In genomic region chr16:86483-86952, GRCh38 we compare ENCODE assay signal across 24 cellular contexts. TPM values are rescaled to one million over a fixed set of nuclear protein-coding genes. Genes with fewer than 3 reads are reported as not detected.
DNase-seq lines count a peak whose midpoint lies in the region; ATAC-seq and TF ChIP-seq lines count a peak whose summit lies in the region.
"Had no signal": no experiment of that assay in that cellular context is flagged by ENCODE, and none has a peak within 500 bp of the region (broad histone marks: within the 10 kb centered on the region; RNA-seq: fewer than 3 reads in every experiment).

No MANE protein-coding gene starts in this region.

- H3K79me1 ChIP-seq in mesenchymal stem cell (replicated peaks; ENCODE audit: low read length, poor library complexity, severe bottlenecking), result peaks cover 28% of the 10 kb centered on the region

- H3K36me3 Mint-ChIP-seq in activated CD4-positive, alpha-beta memory T cell treated with anti-CD3 and anti-CD28 coated beads for 36 hours, result peaks cover 32% of the 10 kb centered on the region
- H3K36me3 Mint-ChIP-seq in activated CD4-positive, alpha-beta memory T cell treated with anti-CD3 and anti-CD28 coated beads, Interleukin-2, amount 10 ng/mL, durations not matched to agents 7 days and 5 days (ENCODE audit: low read depth), result peaks cover 25% of the 10 kb centered on the region
- peaks cover 32% of the 10 kb centered on the region for H3K36me3 Mint-ChIP-seq in activated CD8-positive, alpha-beta T cell treated with anti-CD3 and anti-CD28 coated beads, Interleukin-2, amount 10 ng/mL, durations not matched to agents 7 days and 5 days (ENCODE audit: low read depth)

- H4K8ac ChIP-seq in mesenchymal stem cell (ENCODE audit: low read length), result no peak overlapping the region

- no peak for DNase-seq in activated CD4-positive, alpha-beta memory T cell treated with anti-CD3 and anti-CD28 coated beads for 36 hours
- no peak for DNase-seq in activated CD4-positive, alpha-beta memory T cell treated with anti-CD3 and anti-CD28 coated beads, Interleukin-2, amount 10 ng/mL, durations not matched to agents 7 days and 5 days
- DNase-seq in activated CD8-positive, alpha-beta T cell treated with anti-CD3 and anti-CD28 coated beads, Interleukin-2, amount 10 ng/mL, durations not matched to agents 7 days and 5 days, result no peak
- DNase-seq in mesenchymal stem cell, result no peak
- no peak for DNase-seq in tibial artery
- DNase-seq in testis, result no peak
- no peak for DNase-seq in G401 (ENCODE audit: low spot score)
- DNase-seq: activated CD4-positive, alpha-beta T cell treated with anti-CD3 and anti-CD28 coated beads, Interleukin-2, amount 10 ng/mL, durations not matched to agents 24 days and 14 days; activated CD8-positive, alpha-beta memory T cell treated with anti-CD3 and anti-CD28 coated beads, Interleukin-2, amount 50 U/mL, for 48 hours; activated gamma-delta T cell treated with Interleukin-2 at 50 U/mL for 16 hours; central memory CD4-positive, alpha-beta T cell; DMS153; erythroblast; GOT3; NCI-H146; NCI-H748 treated with DMSO at 0.1 percent for 48 hours; right lobe of liver; Right ventricle myocardium superior; stimulated activated CD4-positive, alpha-beta T cell treated with anti-CD3 and anti-CD28 coated beads, Interleukin-15, amount 100 ng/mL, for 24 hours; T-cell had no signal

- H4K91ac ChIP-seq in mesenchymal stem cell (ENCODE audit: low read length), result no peak overlapping the region

- no peak overlapping the region for H3K27ac ChIP-seq in mesenchymal stem cell (ENCODE audit: low read length, poor library complexity, severe bottlenecking)
- H3K27ac ChIP-seq in tibial artery, result peak overlapping the region; percentile 70 to 100
- H3K27ac ChIP-seq in testis, result no peak overlapping the region
- H3K27ac ChIP-seq: right lobe of liver had no signal

- H2AFZ ChIP-seq in mesenchymal stem cell (ENCODE audit: low read depth, low read length), result no peak overlapping the region

- peak overlapping the region; percentile 36 for H2AK5ac ChIP-seq in mesenchymal stem cell (ENCODE audit: low read length, severe bottlenecking)

- H3K27ac Mint-ChIP-seq in activated CD4-positive, alpha-beta memory T cell treated with anti-CD3 and anti-CD28 coated beads for 36 hours, result peak overlapping the region; percentile 49
- no peak overlapping the region for H3K27ac Mint-ChIP-seq in activated CD4-positive, alpha-beta memory T cell treated with anti-CD3 and anti-CD28 coated beads, Interleukin-2, amount 10 ng/mL, durations not matched to agents 7 days and 5 days
- peak overlapping the region; percentile 71 for H3K27ac Mint-ChIP-seq in activated CD8-positive, alpha-beta T cell treated with anti-CD3 and anti-CD28 coated beads, Interleukin-2, amount 10 ng/mL, durations not matched to agents 7 days and 5 days
- H3K27ac Mint-ChIP-seq: type B pancreatic cell had no signal

- H3K9me3 ChIP-seq in mesenchymal stem cell (ENCODE audit: control insufficient read depth, low read length) (no peaks in the 10 kb centered on the region), tibial artery (no peaks in the 10 kb centered on the region), testis (no peaks in the 10 kb centered on the region)
- H3K9me3 ChIP-seq: ovary, right lobe of liver had no signal

- H3K27me3 ChIP-seq in mesenchymal stem cell (ENCODE audit: control insufficient read depth in 1 of 2, insufficient read depth in 1 of 2, low read length in 2 of 2) (no peaks in the 10 kb centered on the region), tibial artery (no peaks in the 10 kb centered on the region), testis (no peaks in the 10 kb centered on the region)
- H3K27me3 ChIP-seq: ovary, right lobe of liver had no signal

- no peaks in the 10 kb centered on the region for H3K27me3 Mint-ChIP-seq in activated CD4-positive, alpha-beta memory T cell treated with anti-CD3 and anti-CD28 coated beads for 36 hours
- no peaks in the 10 kb centered on the region for H3K27me3 Mint-ChIP-seq in activated CD4-positive, alpha-beta memory T cell treated with anti-CD3 and anti-CD28 coated beads, Interleukin-2, amount 10 ng/mL, durations not matched to agents 7 days and 5 days
- no peaks in the 10 kb centered on the region for H3K27me3 Mint-ChIP-seq in activated CD8-positive, alpha-beta T cell treated with anti-CD3 and anti-CD28 coated beads, Interleukin-2, amount 10 ng/mL, durations not matched to agents 7 days and 5 days (ENCODE audit: low read depth)
- H3K27me3 Mint-ChIP-seq: activated CD4-positive, alpha-beta T cell treated with anti-CD3 and anti-CD28 coated beads, Interleukin-2, amount 10 ng/mL, durations not matched to agents 24 days and 14 days; T-cell; type B pancreatic cell had no signal

- H3K4ac ChIP-seq in mesenchymal stem cell (ENCODE audit: low read depth in 1 of 2, low read length in 2 of 2), result no peak overlapping the region

- POLR2A ChIA-PET in activated CD4-positive, alpha-beta memory T cell treated with anti-CD3 and anti-CD28 coated beads for 36 hours (lab: Charles Lee), result no interaction called here
- POLR2A ChIA-PET in activated CD4-positive, alpha-beta memory T cell treated with anti-CD3 and anti-CD28 coated beads, Interleukin-2, amount 10 ng/mL, durations not matched to agents 7 days and 5 days (lab: Charles Lee), result no interaction called here
- POLR2A ChIA-PET in activated CD8-positive, alpha-beta T cell treated with anti-CD3 and anti-CD28 coated beads, Interleukin-2, amount 10 ng/mL, durations not matched to agents 7 days and 5 days (lab: Charles Lee), result no interaction called here

- no peak overlapping the region for H2BK15ac ChIP-seq in mesenchymal stem cell (ENCODE audit: low read depth, poor library complexity, severe bottlenecking)

- H3K4me1 Mint-ChIP-seq in activated CD4-positive, alpha-beta memory T cell treated with anti-CD3 and anti-CD28 coated beads for 36 hours (ENCODE audit: low read depth), result peaks cover 23% of the 10 kb centered on the region
- H3K4me1 Mint-ChIP-seq in activated CD4-positive, alpha-beta memory T cell treated with anti-CD3 and anti-CD28 coated beads, Interleukin-2, amount 10 ng/mL, durations not matched to agents 7 days and 5 days, result peaks cover 22% of the 10 kb centered on the region
- peaks cover 35% of the 10 kb centered on the region for H3K4me1 Mint-ChIP-seq in activated CD8-positive, alpha-beta T cell treated with anti-CD3 and anti-CD28 coated beads, Interleukin-2, amount 10 ng/mL, durations not matched to agents 7 days and 5 days (ENCODE audit: low read depth)

- WGBS in mesenchymal stem cell, result 91% methylated on average over 23 of the region's 23 CpGs
- WGBS in testis, 2 donors, result 85 to 86% methylated on average over 10 to 23 of the region's 23 CpGs

- intact Hi-C loops in activated CD4-positive, alpha-beta memory T cell treated with anti-CD3 and anti-CD28 coated beads for 36 hours (cut with micrococcal nuclease), result no loop called here
- intact Hi-C loops in tibial artery (cut with DNase I; ENCODE audit: low total_unique reads), result no loop called here
- intact Hi-C loops in testis (cut with DNase I; ENCODE audit: low total_unique reads), result no loop called here

- H2BK12ac ChIP-seq in mesenchymal stem cell (ENCODE audit: low read length in 2 of 2), result peak overlapping the region in 1 of 2 experiments; percentile 39

- H3K9me3 Mint-ChIP-seq in activated CD4-positive, alpha-beta memory T cell treated with anti-CD3 and anti-CD28 coated beads for 36 hours, result no peaks in the 10 kb centered on the region
- H3K9me3 Mint-ChIP-seq in activated CD4-positive, alpha-beta memory T cell treated with anti-CD3 and anti-CD28 coated beads, Interleukin-2, amount 10 ng/mL, durations not matched to agents 7 days and 5 days, result no peaks in the 10 kb centered on the region
- H3K9me3 Mint-ChIP-seq in activated CD8-positive, alpha-beta T cell treated with anti-CD3 and anti-CD28 coated beads, Interleukin-2, amount 10 ng/mL, durations not matched to agents 7 days and 5 days (ENCODE audit: insufficient read depth), result no peaks in the 10 kb centered on the region
- H3K9me3 Mint-ChIP-seq: activated CD4-positive, alpha-beta T cell treated with anti-CD3 and anti-CD28 coated beads, Interleukin-2, amount 10 ng/mL, durations not matched to agents 24 days and 14 days; T-cell; type B pancreatic cell had no signal

- no peak overlapping the region for H3K4me3 Mint-ChIP-seq in activated CD4-positive, alpha-beta memory T cell treated with anti-CD3 and anti-CD28 coated beads for 36 hours
- no peak overlapping the region for H3K4me3 Mint-ChIP-seq in activated CD4-positive, alpha-beta memory T cell treated with anti-CD3 and anti-CD28 coated beads, Interleukin-2, amount 10 ng/mL, durations not matched to agents 7 days and 5 days
- H3K4me3 Mint-ChIP-seq in activated CD8-positive, alpha-beta T cell treated with anti-CD3 and anti-CD28 coated beads, Interleukin-2, amount 10 ng/mL, durations not matched to agents 7 days and 5 days, result no peak overlapping the region
- H3K4me3 Mint-ChIP-seq: activated CD4-positive, alpha-beta T cell treated with anti-CD3 and anti-CD28 coated beads, Interleukin-2, amount 10 ng/mL, durations not matched to agents 24 days and 14 days; T-cell; type B pancreatic cell had no signal

- no peak overlapping the region for H2BK120ac ChIP-seq in mesenchymal stem cell (ENCODE audit: low read depth, low read length)

- TF ChIP-seq CTCF in tibial artery (IDR thresholded peaks at IDR 0.05) (no peak), testis (IDR thresholded peaks at IDR 0.05) (no peak)

- H3K4me3 ChIP-seq in mesenchymal stem cell (ENCODE audit: insufficient read depth in 1 of 2, low read depth in 1 of 2, low read length in 2 of 2) (no peak overlapping the region), tibial artery (no peak overlapping the region), testis (no peak overlapping the region)
- H3K4me3 ChIP-seq: GM12878, ovary, right lobe of liver had no signal

- TF ChIP-seq POLR2A in testis (IDR thresholded peaks at IDR 0.05), result no peak

- peak overlapping the region in 1 of 2 experiments; percentile 65 for H3K18ac ChIP-seq in mesenchymal stem cell (ENCODE audit: low read depth in 1 of 2, low read length in 2 of 2)

- CTCF ChIA-PET in activated CD4-positive, alpha-beta memory T cell treated with anti-CD3 and anti-CD28 coated beads for 36 hours (lab: Charles Lee), result interaction anchor here (5.2 to 5.6 kb wide), 2 partner anchors 10 to 20 kb away, joined by 37 to 47 read pairs; no protein-coding TSS in a partner anchor
- CTCF ChIA-PET in activated CD4-positive, alpha-beta memory T cell treated with anti-CD3 and anti-CD28 coated beads, Interleukin-2, amount 10 ng/mL, durations not matched to agents 7 days and 5 days (lab: Charles Lee), result interaction anchor here (1.1 to 3.8 kb wide), 2 partner anchors 10 to 21 kb away, joined by 3 to 16 read pairs; no protein-coding TSS in a partner anchor
- CTCF ChIA-PET in activated CD8-positive, alpha-beta T cell treated with anti-CD3 and anti-CD28 coated beads, Interleukin-2, amount 10 ng/mL, durations not matched to agents 7 days and 5 days (lab: Charles Lee), result interaction anchor here (0.7 to 2.8 kb wide), 4 partner anchors 10 to 22 kb away, joined by 3 to 33 read pairs (median 7); no protein-coding TSS in a partner anchor

- no peak for ATAC-seq in activated CD8-positive, alpha-beta T cell treated with anti-CD3 and anti-CD28 coated beads, Interleukin-2, amount 10 ng/mL, durations not matched to agents 7 days and 5 days
- ATAC-seq in GM19328 (IDR thresholded peaks at IDR 0.05; ENCODE audit: unreplicated experiment), result no peak
- ATAC-seq: GM12878, T-cell had no signal

- H3K4me2 ChIP-seq in mesenchymal stem cell (ENCODE audit: low read length, poor library complexity, severe bottlenecking), result no peak overlapping the region

- H3K9ac ChIP-seq in mesenchymal stem cell (ENCODE audit: low read length), result no peak overlapping the region

- no peak overlapping the region for H2BK5ac ChIP-seq in mesenchymal stem cell (ENCODE audit: low read depth, low read length, poor library complexity, severe bottlenecking)

- no peak overlapping the region for H3K23ac ChIP-seq in mesenchymal stem cell (ENCODE audit: low read length in 2 of 2)

- H3K36me3 ChIP-seq in mesenchymal stem cell (ENCODE audit: control insufficient read depth in 1 of 2, insufficient read depth in 2 of 2, low read depth in 1 of 2, low read length in 2 of 2) (peaks cover 72 to 75% of the 10 kb centered on the region in 2 experiments), tibial artery (peaks cover 46 to 83% (median 64%) of the 10 kb centered on the region in 3 donors), testis (ENCODE audit: low read depth, missing control alignments) (no peaks in the 10 kb centered on the region)
- H3K36me3 ChIP-seq: ovary had no signal

- H3K4me1 ChIP-seq in mesenchymal stem cell (ENCODE audit: control insufficient read depth, insufficient read depth, low read depth, low read length), result peaks cover 53% of the 10 kb centered on the region
- H3K4me1 ChIP-seq in tibial artery, result peaks cover 10 to 56% (median 42%) of the 10 kb centered on the region in 4 donors
- H3K4me1 ChIP-seq in testis, result peaks cover 2% of the 10 kb centered on the region
- H3K4me1 ChIP-seq: right lobe of liver had no signal

- in situ Hi-C loops in G401 (cut with HindIII; ENCODE audit: low sequenced_read_pairs), result no loop called here

- H3K14ac ChIP-seq in mesenchymal stem cell (ENCODE audit: low read length in 2 of 2), result peak overlapping the region in 1 of 2 experiments; percentile 7

RNA-seq across cellular contexts. Expression of gene MPG, which starts 8.5 kb away (rescaled TPM):
- total RNA-seq in activated CD4-positive, alpha-beta memory T cell treated with anti-CD3 and anti-CD28 coated beads for 36 hours, result 10 to 100 TPM; 53.1 to 58.7 TPM
- total RNA-seq in activated CD4-positive, alpha-beta memory T cell treated with anti-CD3 and anti-CD28 coated beads, Interleukin-2, amount 10 ng/mL, durations not matched to agents 7 days and 5 days, result 10 to 100 TPM; 59.9 to 64.3 TPM
- total RNA-seq in activated CD8-positive, alpha-beta T cell treated with anti-CD3 and anti-CD28 coated beads, Interleukin-2, amount 10 ng/mL, durations not matched to agents 7 days and 5 days, result 10 to 100 TPM; 48.6 to 49.3 TPM
- 156 TPM for polyA plus RNA-seq in mesenchymal stem cell (2013, experiment 1 of 2)
- 156 TPM for polyA plus RNA-seq in mesenchymal stem cell (2013, experiment 2 of 2)
- total RNA-seq in testis, result 10 to 100 TPM; 44.8 to 61.7 TPM
- 42.6 TPM for polyA plus RNA-seq in testis (ENCODE audit: insufficient read depth, low read depth, low replicate concordance)
- 158 and 323 TPM in 2 replicates for total RNA-seq in G401 (2014; rRNA removed; shearing (Covaris generic))

RNA-seq across cellular contexts. Expression of gene RHBDF1, which starts 14.1 kb away (rescaled TPM):
- under 1 TPM in 1 of 2 experiments, not detected in 1; 0.43 TPM for total RNA-seq in activated CD4-positive, alpha-beta memory T cell treated with anti-CD3 and anti-CD28 coated beads for 36 hours
- under 1 TPM; 0.18 to 0.23 TPM for total RNA-seq in activated CD4-positive, alpha-beta memory T cell treated with anti-CD3 and anti-CD28 coated beads, Interleukin-2, amount 10 ng/mL, durations not matched to agents 7 days and 5 days
- under 1 TPM in 1 of 2 experiments, not detected in 1; 0.40 TPM for total RNA-seq in activated CD8-positive, alpha-beta T cell treated with anti-CD3 and anti-CD28 coated beads, Interleukin-2, amount 10 ng/mL, durations not matched to agents 7 days and 5 days
- 73.8 TPM for polyA plus RNA-seq in mesenchymal stem cell (2013, experiment 1 of 2)
- polyA plus RNA-seq in mesenchymal stem cell (2013, experiment 2 of 2), result 69.6 TPM
- 10 to 100 TPM; 18.3 to 22.5 TPM for total RNA-seq in testis
- 15.9 TPM for polyA plus RNA-seq in testis (ENCODE audit: insufficient read depth, low read depth, low replicate concordance)
- total RNA-seq in G401 (2014; rRNA removed; shearing (Covaris generic)), result 21.4 and 24.9 TPM in 2 replicates

RNA-seq across cellular contexts. Expression of gene SNRNP25, which starts 32.9 kb away (rescaled TPM):
- 10 to 100 TPM; 48.5 to 51.1 TPM for total RNA-seq in activated CD4-positive, alpha-beta memory T cell treated with anti-CD3 and anti-CD28 coated beads for 36 hours
- 10 to 100 TPM; 29.7 to 33.4 TPM for total RNA-seq in activated CD4-positive, alpha-beta memory T cell treated with anti-CD3 and anti-CD28 coated beads, Interleukin-2, amount 10 ng/mL, durations not matched to agents 7 days and 5 days
- total RNA-seq in activated CD8-positive, alpha-beta T cell treated with anti-CD3 and anti-CD28 coated beads, Interleukin-2, amount 10 ng/mL, durations not matched to agents 7 days and 5 days, result 10 to 100 TPM; 62.3 to 63.2 TPM
- 22.6 TPM for polyA plus RNA-seq in mesenchymal stem cell (2013, experiment 1 of 2)
- 24.2 TPM for polyA plus RNA-seq in mesenchymal stem cell (2013, experiment 2 of 2)
- 10 to 100 TPM; 12.8 to 17.5 TPM for total RNA-seq in testis
- 26.9 TPM for polyA plus RNA-seq in testis (ENCODE audit: insufficient read depth, low read depth, low replicate concordance)
- total RNA-seq in G401 (2014; rRNA removed; shearing (Covaris generic)), result 53.9 and 57.0 TPM in 2 replicates

RNA-seq across cellular contexts. Expression of gene POLR3K, which starts 33.1 kb away (rescaled TPM):
- total RNA-seq in activated CD4-positive, alpha-beta memory T cell treated with anti-CD3 and anti-CD28 coated beads for 36 hours, result 10 to 100 TPM; 39.9 to 45.3 TPM
- 10 to 100 TPM; 27.6 to 31.1 TPM for total RNA-seq in activated CD4-positive, alpha-beta memory T cell treated with anti-CD3 and anti-CD28 coated beads, Interleukin-2, amount 10 ng/mL, durations not matched to agents 7 days and 5 days
- total RNA-seq in activated CD8-positive, alpha-beta T cell treated with anti-CD3 and anti-CD28 coated beads, Interleukin-2, amount 10 ng/mL, durations not matched to agents 7 days and 5 days, result 10 to 100 TPM; 47.7 to 48.2 TPM
- polyA plus RNA-seq in mesenchymal stem cell (2013, experiment 1 of 2), result 8.4 TPM
- 8.7 TPM for polyA plus RNA-seq in mesenchymal stem cell (2013, experiment 2 of 2)
- total RNA-seq in testis, result 1 to 10 TPM; 2.4 to 3.0 TPM
- 6.5 TPM for polyA plus RNA-seq in testis (ENCODE audit: insufficient read depth, low read depth, low replicate concordance)
- total RNA-seq in G401 (2014; rRNA removed; shearing (Covaris generic)), result 19.2 and 36.9 TPM in 2 replicates

RNA-seq across cellular contexts. Expression of gene NPRL3, which starts 52.0 kb away (rescaled TPM):
- total RNA-seq in activated CD4-positive, alpha-beta memory T cell treated with anti-CD3 and anti-CD28 coated beads for 36 hours, result 10 to 100 TPM; 36.6 to 42.9 TPM
- 10 to 100 TPM; 31.9 to 33.4 TPM for total RNA-seq in activated CD4-positive, alpha-beta memory T cell treated with anti-CD3 and anti-CD28 coated beads, Interleukin-2, amount 10 ng/mL, durations not matched to agents 7 days and 5 days
- total RNA-seq in activated CD8-positive, alpha-beta T cell treated with anti-CD3 and anti-CD28 coated beads, Interleukin-2, amount 10 ng/mL, durations not matched to agents 7 days and 5 days, result 10 to 100 TPM; 30.8 to 36.8 TPM
- 43.1 TPM for polyA plus RNA-seq in mesenchymal stem cell (2013, experiment 1 of 2)
- 41.6 TPM for polyA plus RNA-seq in mesenchymal stem cell (2013, experiment 2 of 2)
- total RNA-seq in testis, result 10 to 100 TPM; 57.5 to 57.8 TPM
- 73.4 TPM for polyA plus RNA-seq in testis (ENCODE audit: insufficient read depth, low read depth, low replicate concordance)
- total RNA-seq in G401 (2014; rRNA removed; shearing (Covaris generic)), result 4.5 and 11.2 TPM in 2 replicates

Comparison
In these comparisons a context has a peak if more than half of its experiments do, and no peak if none do; other contexts are left out.
1. H3K27ac ChIP-seq: peak in tibial artery (2 of 2); none in mesenchymal stem cell (single experiment) and testis (0 of 2).
2. RNA of gene RHBDF1, which starts 14.1 kb away (total RNA-seq): 21.4 to 24.9 TPM in G401 and 18.3 to 22.5 TPM in testis; 0.43 TPM in activated CD4-positive, alpha-beta memory T cell treated with anti-CD3 and anti-CD28 coated beads for 36 hours, 0.40 TPM in activated CD8-positive, alpha-beta T cell treated with anti-CD3 and anti-CD28 coated beads, Interleukin-2, amount 10 ng/mL, durations not matched to agents 7 days and 5 days and 0.18 to 0.23 TPM in activated CD4-positive, alpha-beta memory T cell treated with anti-CD3 and anti-CD28 coated beads, Interleukin-2, amount 10 ng/mL, durations not matched to agents 7 days and 5 days; every median in the first group is over 10 times any median in the second.